In genomic region chr10:17673517-17674051, GRCh38 we compare ENCODE assay signal across 9 cellular contexts. TPM values are rescaled to one million over a fixed set of nuclear protein-coding genes. Genes with fewer than 3 reads are reported as not detected.
DNase-seq lines count a peak whose midpoint lies in the region; ATAC-seq and TF ChIP-seq lines count a peak whose summit lies in the region.
"Had no signal": no experiment of that assay in that cellular context is flagged by ENCODE, and none has a peak within 500 bp of the region (broad histone marks: within the 10 kb centered on the region; RNA-seq: fewer than 3 reads in every experiment).

No MANE protein-coding gene starts in this region.

- no peaks in the 10 kb centered on the region for H3K36me3 Mint-ChIP-seq in glutamatergic neuron (ENCODE audit: unreplicated experiment)

- H4K20me1 ChIP-seq in PC-3 (ENCODE audit: low read length): no peaks in the 10 kb centered on the region

- H2AFZ ChIP-seq in PC-3 (ENCODE audit: low read length): no peak overlapping the region

- TF ChIP-seq POLR2A in erythroblast (IDR thresholded peaks at IDR 0.05; ENCODE audit: low read length): no peak

- no peaks in the 10 kb centered on the region for H3K9me3 Mint-ChIP-seq in glutamatergic neuron (ENCODE audit: unreplicated experiment)

- peak overlapping the region; percentile 76 for H3K4me2 ChIP-seq in PC-3 (ENCODE audit: low read length)

- peak overlapping the region; percentile 18 for H3K9ac ChIP-seq in PC-3 (ENCODE audit: low read length)
- no peak overlapping the region for H3K9ac ChIP-seq in rectal smooth muscle tissue (ENCODE audit: low read length)

- peaks cover 69% of the 10 kb centered on the region for H3K79me2 ChIP-seq in PC-3 (ENCODE audit: low read length)

- peak overlapping the region; percentile 87 for H3K27ac ChIP-seq in PC-3 (ENCODE audit: low read length)
- peak overlapping the region; percentile 15 for H3K27ac ChIP-seq in rectal smooth muscle tissue (ENCODE audit: low read depth, low read length)

- no peaks in the 10 kb centered on the region for H3K27me3 Mint-ChIP-seq in glutamatergic neuron (ENCODE audit: unreplicated experiment)

- H3K27me3 ChIP-seq in PC-3 (ENCODE audit: low read length) (no peaks in the 10 kb centered on the region), rectal smooth muscle tissue (ENCODE audit: control insufficient read depth, insufficient read depth, low read length) (no peaks in the 10 kb centered on the region)
- H3K27me3 ChIP-seq: heart left ventricle had no signal

- DNase-seq in GM04504 (ENCODE audit: low read depth) (peak; percentile 76), PC-3 (peak; percentile 84), erythroblast (lab: John Stamatoyannopoulos, UW) (peak; percentile 61 to 83), glutamatergic neuron (no peak), superior temporal gyrus (ENCODE audit: extremely low spot score) (no peak)
- DNase-seq: heart left ventricle had no signal

- H3K36me3 ChIP-seq in PC-3 (ENCODE audit: low read depth, low read length) (no peaks in the 10 kb centered on the region), rectal smooth muscle tissue (ENCODE audit: control insufficient read depth, insufficient read depth, low read length) (no peaks in the 10 kb centered on the region)
- H3K36me3 ChIP-seq: heart left ventricle had no signal

- peaks cover 33% of the 10 kb centered on the region for H3K4me1 ChIP-seq in PC-3 (ENCODE audit: insufficient read depth, low read length)
- H3K4me1 ChIP-seq in rectal smooth muscle tissue (ENCODE audit: control insufficient read depth, insufficient read depth, low read length): peaks cover 3% of the 10 kb centered on the region

- H3K4me1 Mint-ChIP-seq in glutamatergic neuron (ENCODE audit: low read depth, unreplicated experiment): peaks cover 25% of the 10 kb centered on the region

- H3F3A ChIP-seq in PC-3 (ENCODE audit: low read length, unreplicated experiment): no peaks in the 10 kb centered on the region

- no peak overlapping the region for H3K27ac Mint-ChIP-seq in glutamatergic neuron (ENCODE audit: unreplicated experiment)

- H3K9me3 ChIP-seq in PC-3 (ENCODE audit: low read length): no peaks in the 10 kb centered on the region

- no peaks in the 10 kb centered on the region for H3K9me2 ChIP-seq in PC-3 (replicated peaks; ENCODE audit: low read length)

- H3K4me3 ChIP-seq in PC-3 (ENCODE audit: low read length) (peak overlapping the region; percentile 45; the same call in 1 of the 2 replicates), rectal smooth muscle tissue (ENCODE audit: low read length) (no peak overlapping the region)
- H3K4me3 ChIP-seq: heart left ventricle had no signal

- no peak overlapping the region for H3K4me3 Mint-ChIP-seq in glutamatergic neuron (ENCODE audit: unreplicated experiment)

- intact Hi-C loops in PC-3 (cut with micrococcal nuclease): loop anchor here (2.0 kb wide), 1 partner anchor 27 kb away; no protein-coding TSS in a partner anchor

- no peak for TF ChIP-seq CTCF in PC-3 (conservative IDR thresholded peaks at IDR 0.05; ENCODE audit: low read depth, low read length)
- no peak for TF ChIP-seq CTCF in glutamatergic neuron (IDR thresholded peaks at IDR 0.05; ENCODE audit: partially characterized antibody, unreplicated experiment)

- CTCF ChIA-PET in PC-3 (lab: Charles Lee): no interaction called here

- no TSS peak for BruUV-seq in PC-3 (replicated peaks; lab: Mats Ljungman, UMichigan)

- ATAC-seq in PC-3 (peak; percentile 97), HG03378 (IDR thresholded peaks at IDR 0.05; ENCODE audit: unreplicated experiment) (no peak), HG02610 (IDR thresholded peaks at IDR 0.05; ENCODE audit: unreplicated experiment) (no peak)

- POLR2A ChIA-PET in PC-3 (lab: Charles Lee; ENCODE audit: unreplicated experiment): interaction anchor here (0.6 to 0.8 kb wide), 2 partner anchors 27 to 114 kb away, joined by 3 read pairs; no protein-coding TSS in a partner anchor

RNA-seq across cellular contexts. Expression of gene STAM, which starts 29.6 kb away (rescaled TPM):
- total RNA-seq in PC-3 (2014; rRNA removed): 7.8 and 9.5 TPM in 2 replicates
- 81.0 TPM for total RNA-seq in glutamatergic neuron (ENCODE audit: unreplicated experiment)

RNA-seq across cellular contexts. Expression of gene HACD1, which starts 56.4 kb away (rescaled TPM):
- total RNA-seq in PC-3 (2014; rRNA removed) (14.9 and 15.3 TPM in 2 replicates), glutamatergic neuron (ENCODE audit: unreplicated experiment) (5.4 TPM)

Comparison
In these comparisons a context has a peak if more than half of its experiments do, and no peak if none do; other contexts are left out.
1. DNase-seq: peak in GM04504 (single experiment), PC-3 (single experiment) and erythroblast (2 of 2); none in glutamatergic neuron (single experiment) and superior temporal gyrus (single experiment).